Comparison of ENCODE assay signal across 8 cellular contexts in the genomic region with DNA sequence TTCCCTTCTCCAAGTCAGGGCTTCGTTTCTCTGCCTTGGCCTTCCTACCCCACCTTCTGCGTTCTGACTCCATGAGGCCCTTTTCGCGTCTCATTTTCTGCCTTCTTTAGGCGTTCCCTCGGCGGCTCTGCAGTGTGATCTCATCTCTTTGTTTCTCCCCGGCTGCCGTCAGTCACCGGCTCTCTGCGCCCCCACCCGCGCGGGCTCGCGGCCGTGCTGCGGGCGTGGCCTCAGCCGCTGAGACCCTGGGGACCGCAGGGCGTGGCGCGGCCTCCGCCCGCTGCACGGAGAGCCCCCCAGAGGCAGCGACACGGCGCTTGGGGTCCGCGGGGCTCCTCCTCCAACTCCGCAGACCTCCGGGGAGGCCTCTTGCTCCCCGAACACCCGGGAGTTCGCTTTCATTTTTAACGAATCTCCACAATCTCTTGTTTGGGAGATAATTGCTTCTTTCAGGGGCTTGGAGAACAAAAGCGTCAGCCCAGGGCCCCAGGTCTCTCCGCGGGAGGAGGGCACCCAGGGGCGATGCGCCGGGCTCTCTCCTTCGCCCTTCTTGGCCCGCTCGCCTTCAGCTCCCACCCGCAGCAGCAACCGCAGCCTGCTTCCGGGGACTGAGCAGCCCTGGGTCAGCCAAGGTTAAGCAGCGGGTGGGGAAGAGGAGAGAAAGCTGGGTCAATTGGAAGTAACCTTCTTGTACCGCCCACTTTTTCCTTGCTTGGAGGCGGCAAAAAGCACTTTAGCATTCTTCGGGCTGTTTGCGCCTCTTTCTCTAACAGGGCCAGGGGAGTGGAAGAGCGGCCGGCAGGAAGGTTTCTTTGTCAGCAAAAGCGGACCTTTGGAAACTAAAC. TPM values are rescaled to one million over a fixed set of nuclear protein-coding genes. Genes with fewer than 3 reads are reported as not detected.
DNase-seq lines count a peak whose midpoint lies in the region; ATAC-seq, FAIRE-seq and TF ChIP-seq lines count a peak whose summit lies in the region.

No MANE protein-coding gene starts in this region.

- H3K36me3 ChIP-seq in RWPE2 (ENCODE audit: low read depth) (no peaks in the 10 kb centered on the region), neuron (ENCODE audit: insufficient read depth, low read length) (no peaks in the 10 kb centered on the region)

- DNase-seq in DMS53 (lab: John Stamatoyannopoulos, UW) (peak; percentile 83), RWPE2 (ENCODE audit: low spot score) (peak; percentile 56), frontal cortex (ENCODE audit: low spot score in 2 of 2) (peak; percentile 60 to 77), stromal cell of bone marrow (ENCODE audit: low read depth) (peak; percentile 85)
- peak; percentile 8 to 58 (median 21) for DNase-seq in activated naive CD4-positive, alpha-beta T cell (lab: John Stamatoyannopoulos, UW)

- no peak for FAIRE-seq in frontal cortex (lab: Jason Lieb, UNC)

- peak overlapping the region; percentile 83 to 98 (median 92) for H3K4me3 Mint-ChIP-seq in IgD-negative memory B cell

- H3K9me3 Mint-ChIP-seq in IgD-negative memory B cell: no peaks in the 10 kb centered on the region

- no peaks in the 10 kb centered on the region for H3K9me3 ChIP-seq in RWPE2 (ENCODE audit: severe bottlenecking)
- no peaks in the 10 kb centered on the region for H3K9me3 ChIP-seq in neuron (ENCODE audit: low read length)

- no peaks in the 10 kb centered on the region for H3K27me3 ChIP-seq in RWPE2 (ENCODE audit: insufficient read depth, poor library complexity, severe bottlenecking)
- no peaks in the 10 kb centered on the region for H3K27me3 ChIP-seq in neuron (ENCODE audit: insufficient read depth, low read length)

- H3K27ac ChIP-seq in RWPE2 (ENCODE audit: poor library complexity, severe bottlenecking): peak overlapping the region; percentile 30

- no peak for TF ChIP-seq CTCF in RWPE2 (IDR thresholded peaks at IDR 0.05; ENCODE audit: poor library complexity, severe bottlenecking)

- no peaks in the 10 kb centered on the region for H3K36me3 Mint-ChIP-seq in IgD-negative memory B cell

- H3K4me1 Mint-ChIP-seq in IgD-negative memory B cell: peaks cover 30 to 40% (median 35%) of the 10 kb centered on the region in 3 donors

- H2AFZ ChIP-seq in neuron (ENCODE audit: low read depth, low read length): peak overlapping the region; percentile 49

- H3K27me3 Mint-ChIP-seq in IgD-negative memory B cell: no peaks in the 10 kb centered on the region

- H3K4me3 ChIP-seq in RWPE2 (ENCODE audit: severe bottlenecking) (peak overlapping the region; percentile 53), neuron (ENCODE audit: low read length) (peak overlapping the region; percentile 55)

- H3K27ac Mint-ChIP-seq in IgD-negative memory B cell: peak overlapping the region; percentile 87 to 98 (median 97)

- H3K4me1 ChIP-seq in RWPE2 (ENCODE audit: insufficient read depth, poor library complexity, severe bottlenecking): peaks cover 7% of the 10 kb centered on the region
- peaks cover 44% of the 10 kb centered on the region for H3K4me1 ChIP-seq in neuron (ENCODE audit: insufficient read depth, low read length)

- ATAC-seq in GM21619 (IDR thresholded peaks at IDR 0.05; ENCODE audit: unreplicated experiment) (peak; percentile 70), RWPE2 (ENCODE audit: low read depth) (peak; percentile 88)

RNA-seq across cellular contexts. Expression of gene GAP43, which starts 35.2 kb away (rescaled TPM):
- not detected for polyA plus RNA-seq in IgD-negative memory B cell
- total RNA-seq in frontal cortex: 289 TPM

Comparison
In these comparisons a context has a peak if more than half of its experiments do, and no peak if none do; other contexts are left out.
1. Peak in every context shown above with its lines: DNase-seq, ATAC-seq, H3K4me3 ChIP-seq and H3K27ac ChIP-seq.
2. DNase-seq: peak in every context shown above with its lines; median percentile 85 in stromal cell of bone marrow; 83 in DMS53; 68 in frontal cortex; 56 in RWPE2; 21 in activated naive CD4-positive, alpha-beta T cell.